9 cellular contexts compared by ENCODE assay signal in genomic region chr13:110676057-110676510, GRCh38. TPM values are rescaled to one million over a fixed set of nuclear protein-coding genes. Genes with fewer than 3 reads are reported as not detected.
A peak's percentile ranks its signal among the peaks of the same experiment; 100 is the strongest.
DNase-seq lines count a peak whose midpoint lies in the region; ATAC-seq lines count a peak whose summit lies in the region.
"Had no signal": no experiment of that assay in that cellular context is flagged by ENCODE, and none has a peak within 500 bp of the region (broad histone marks: within the 10 kb centered on the region; RNA-seq: fewer than 3 reads in every experiment).

No MANE protein-coding gene starts in this region.

- H3K4me1 Mint-ChIP-seq in naive B cell: peaks cover 46 to 85% (median 76%) of the 10 kb centered on the region in 3 donors

- peaks cover 6% of the 10 kb centered on the region for H3K36me3 ChIP-seq in H7 (replicated peaks; ENCODE audit: control insufficient read depth, insufficient read depth, low read length)

- H3K9me3 Mint-ChIP-seq in naive B cell: peaks cover 0 to 9% (median 0%) of the 10 kb centered on the region in 7 donors

- peak; percentile 96 for DNase-seq in naive B cell
- no peak for DNase-seq in occipital lobe (lab: John Stamatoyannopoulos, UW)
- DNase-seq in Ammon's horn (ENCODE audit: low spot score): no peak
- DNase-seq in H7: no peak
- no peak for DNase-seq in medulla oblongata (ENCODE audit: extremely low spot score)

- peak overlapping the region; percentile 64 to 92 (median 87) for H3K4me3 Mint-ChIP-seq in naive B cell

- peak overlapping the region; percentile 99 to 100 (median 99) for H3K27ac Mint-ChIP-seq in naive B cell

- no peaks in the 10 kb centered on the region for H3K27me3 ChIP-seq in H7 (ENCODE audit: control insufficient read depth, insufficient read depth, low read length)
- H3K27me3 ChIP-seq: ascending aorta had no signal

- no peak overlapping the region for H3K4me3 ChIP-seq in H7 (ENCODE audit: insufficient read depth, low read depth, low read length)
- H3K4me3 ChIP-seq: ascending aorta had no signal

- peaks cover 10 to 29% of the 10 kb centered on the region in 2 donors for H3K36me3 Mint-ChIP-seq in naive B cell

- peak; percentile 68 for ATAC-seq in GM18519 (IDR thresholded peaks at IDR 0.05; ENCODE audit: low FRiP score, unreplicated experiment)
- peak; percentile 71 for ATAC-seq in GM21529 (IDR thresholded peaks at IDR 0.05; ENCODE audit: unreplicated experiment)
- ATAC-seq in HG03521 (IDR thresholded peaks at IDR 0.05; ENCODE audit: unreplicated experiment): peak; percentile 53
- ATAC-seq in naive B cell (ENCODE audit: low read depth in 2 of 2): peak; percentile 85 to 87

- H3K27me3 Mint-ChIP-seq in naive B cell: no peaks in the 10 kb centered on the region

RNA-seq across cellular contexts. Expression of gene CARS2, which starts 29.8 kb away (rescaled TPM):
- polyA plus RNA-seq in naive B cell (ENCODE audit: low read depth in 6 of 6): 10 to 100 TPM; 44.4 to 69.8 (median 52.9) TPM
- 56.9 TPM for total RNA-seq in occipital lobe
- 40.0 and 44.3 TPM in 2 replicates for total RNA-seq in H7 (2014; rRNA removed; shearing (Covaris generic))

RNA-seq across cellular contexts. Expression of gene ING1, which starts 37.4 kb away (rescaled TPM):
- polyA plus RNA-seq in naive B cell (ENCODE audit: low read depth in 6 of 6): 10 to 100 TPM; 16.8 to 29.2 (median 20.9) TPM
- total RNA-seq in occipital lobe: 19.0 TPM
- 21.7 and 23.1 TPM in 2 replicates for total RNA-seq in H7 (2014; rRNA removed; shearing (Covaris generic))
